Comparison of ENCODE assay signal across 8 cellular contexts in genomic region chr5:180090098-180090768, GRCh38. TPM values are rescaled to one million over a fixed set of nuclear protein-coding genes. Genes with fewer than 3 reads are reported as not detected.
DNase-seq lines count a peak whose midpoint lies in the region; TF ChIP-seq lines count a peak whose summit lies in the region.

No MANE protein-coding gene starts in this region.

- DNase-seq in HEK293T (ENCODE audit: extremely low spot score): peak; percentile 91
- peak; percentile 81 to 91 for DNase-seq in SJCRH30
- DNase-seq in activated gamma-delta T cell treated with anti-CD3 and anti-CD28 coated beads, Interleukin-2, amount 50 U/mL, for 16 hours (ENCODE audit: low read depth): peak; percentile 73
- DNase-seq in germinal center (ENCODE audit: low spot score): peak; percentile 65
- DNase-seq in nucleus accumbens (lab: John Stamatoyannopoulos, UW): peak in 41 of 56 donors; percentile 22 to 78 (median 49)
- no peak for DNase-seq in cerebellar nuclear complex (lab: John Stamatoyannopoulos, UW)

- CTCF ChIA-PET in HEK293T (lab: Yijun Ruan, JAX): interaction anchor here (0.6 to 0.7 kb wide), 3 partner anchors 17 to 279 kb away, joined by 3 to 4 read pairs (median 3); no protein-coding TSS in a partner anchor

- H3K4me3 ChIP-seq in SJCRH30: peak overlapping the region; percentile 59
- peak overlapping the region; percentile 71 to 77 (median 75) for H3K4me3 ChIP-seq in subcutaneous abdominal adipose tissue (ENCODE audit: low read depth in 1 of 5, low read length in 5 of 5)

- H3K27ac ChIP-seq in C4-2B: no peak overlapping the region
- peak overlapping the region; percentile 25; the same call in 1 of the 2 replicates for H3K27ac ChIP-seq in SJCRH30
- peak overlapping the region; percentile 81 for H3K27ac ChIP-seq in subcutaneous abdominal adipose tissue (ENCODE audit: low read depth, low read length)

- peak; percentile 95 for TF ChIP-seq CTCF in C4-2B (conservative IDR thresholded peaks at IDR 0.05)

- POLR2A ChIA-PET in HEK293T (lab: Yijun Ruan, JAX): interaction anchor here (0.7 to 1.2 kb wide), 2 partner anchors 11 to 13 kb away, joined by 3 read pairs; no protein-coding TSS in a partner anchor

- H3K4me1 ChIP-seq in SJCRH30: no peaks in the 10 kb centered on the region
- H3K4me1 ChIP-seq in subcutaneous abdominal adipose tissue (ENCODE audit: control insufficient read depth in 5 of 5, insufficient read depth in 5 of 5, low read length in 5 of 5): peaks cover 2 to 31% (median 10%) of the 10 kb centered on the region in 5 donors

- no peaks in the 10 kb centered on the region for H3K9me3 ChIP-seq in SJCRH30 (replicated peaks)
- H3K9me3 ChIP-seq in subcutaneous abdominal adipose tissue (ENCODE audit: control insufficient read depth in 5 of 5, low read length in 5 of 5): no peaks in the 10 kb centered on the region

- H3K9ac ChIP-seq in subcutaneous abdominal adipose tissue (ENCODE audit: low read length in 5 of 5): peak overlapping the region; percentile 38 to 86 (median 80)

- H3K27me3 ChIP-seq in SJCRH30 (no peaks in the 10 kb centered on the region), subcutaneous abdominal adipose tissue (ENCODE audit: control insufficient read depth in 5 of 5, insufficient read depth in 4 of 5, low read length in 5 of 5) (no peaks in the 10 kb centered on the region)

- H3K36me3 ChIP-seq in SJCRH30 (no peaks in the 10 kb centered on the region), subcutaneous abdominal adipose tissue (ENCODE audit: control insufficient read depth in 5 of 5, insufficient read depth in 5 of 5, low read length in 5 of 5) (no peaks in the 10 kb centered on the region)

TF ChIP-seq in HEK293T, 16 proteins besides CTCF, POLR2A, EP300 and RAD21:
- peak; percentile 78 for TF ChIP-seq L3MBTL2 (conservative IDR thresholded peaks at IDR 0.05)
- TF ChIP-seq ZNF384 (IDR thresholded peaks at IDR 0.05): peak; percentile 100
- no peak for TF ChIP-seq FOXK2 (IDR thresholded peaks at IDR 0.05)

RNA-seq across cellular contexts. Expression of gene RNF130, which starts 18.7 kb away (rescaled TPM):
- 34.5 and 34.9 TPM in 2 replicates for total RNA-seq in SJCRH30 (2014; rRNA removed; shearing (Covaris generic))

Comparison
In these comparisons a context has a peak if more than half of its experiments do, and no peak if none do; other contexts are left out.
1. DNase-seq: peak in HEK293T (single experiment), SJCRH30 (2 of 2), activated gamma-delta T cell treated with anti-CD3 and anti-CD28 coated beads, Interleukin-2, amount 50 U/mL, for 16 hours (single experiment), germinal center (single experiment) and nucleus accumbens (41 of 56); none in cerebellar nuclear complex (0 of 2).